In the genomic region with DNA sequence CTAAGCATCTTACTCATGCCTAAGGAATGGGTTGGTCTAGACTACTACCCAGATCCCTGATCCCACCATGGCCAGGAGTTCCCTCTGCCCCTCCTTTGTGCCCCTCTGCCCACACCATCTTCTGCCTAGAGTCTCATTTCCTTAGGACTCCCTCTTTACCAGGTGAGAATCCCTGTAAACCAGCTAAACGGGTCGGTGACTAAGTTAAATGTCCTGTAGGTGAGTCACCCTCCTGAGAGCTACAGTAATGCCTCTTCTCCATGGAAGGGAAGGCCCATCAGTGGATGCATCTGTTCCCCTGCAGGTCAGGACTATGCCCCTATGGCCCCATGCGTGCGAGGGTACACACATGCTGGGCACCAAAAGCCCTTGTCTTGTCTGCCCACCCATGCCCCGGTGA, we compare ENCODE assay signal across 24 cellular contexts. TPM values are rescaled to one million over a fixed set of nuclear protein-coding genes. Genes with fewer than 3 reads are reported as not detected.
DNase-seq lines count a peak whose midpoint lies in the region; ATAC-seq and TF ChIP-seq lines count a peak whose summit lies in the region.
"Had no signal": no experiment of that assay in that cellular context is flagged by ENCODE, and none has a peak within 500 bp of the region (broad histone marks: within the 10 kb centered on the region; RNA-seq: fewer than 3 reads in every experiment).

No MANE protein-coding gene starts in this region.

- TF ChIP-seq CTCF in HCT116 (IDR thresholded peaks at IDR 0.05 in 2 of 3, conservative IDR thresholded peaks at IDR 0.05 in 1 of 3; ENCODE audit: borderline replicate concordance in 1 of 3, insufficient read depth in 1 of 3, low read depth in 2 of 3, low read length in 2 of 3) (no peak), RWPE1 (conservative IDR thresholded peaks at IDR 0.05; ENCODE audit: low read depth) (no peak), body of pancreas (IDR thresholded peaks at IDR 0.05) (no peak)

- peaks cover 0 to 2% of the 10 kb centered on the region in 2 donors for H3K27me3 Mint-ChIP-seq in CD4-positive, alpha-beta memory T cell

- H3K9me3 ChIP-seq in HCT116 (ENCODE audit: control insufficient read depth in 1 of 2, insufficient read depth in 1 of 2, low read depth in 1 of 2, low read length in 2 of 2), result no peaks in the 10 kb centered on the region
- no peaks in the 10 kb centered on the region for H3K9me3 ChIP-seq in body of pancreas
- no peaks in the 10 kb centered on the region for H3K9me3 ChIP-seq in CD4-positive, alpha-beta memory T cell (ENCODE audit: control insufficient read depth in 1 of 2, low read length in 2 of 2)
- H3K9me3 ChIP-seq: upper lobe of left lung had no signal

- H3K4me1 ChIP-seq in HCT116 (ENCODE audit: control insufficient read depth in 1 of 2, insufficient read depth in 2 of 2, low read length in 2 of 2), result peaks cover 9 to 30% of the 10 kb centered on the region in 2 experiments
- H3K4me1 ChIP-seq in body of pancreas, result no peaks in the 10 kb centered on the region
- no peaks in the 10 kb centered on the region for H3K4me1 ChIP-seq in CD4-positive, alpha-beta memory T cell (ENCODE audit: insufficient read depth, low read length)
- H3K4me1 ChIP-seq: upper lobe of left lung had no signal

- TF ChIP-seq POLR2A in HCT116 (IDR thresholded peaks at IDR 0.05; ENCODE audit: borderline replicate concordance, extremely low read depth, insufficient read depth, insufficient read length), result no peak
- no peak for TF ChIP-seq POLR2A in body of pancreas (IDR thresholded peaks at IDR 0.05)

- H3K27me3 ChIP-seq in HCT116 (ENCODE audit: insufficient read depth, low read length) (no peaks in the 10 kb centered on the region), body of pancreas (no peaks in the 10 kb centered on the region)
- H3K27me3 ChIP-seq in CD4-positive, alpha-beta memory T cell (ENCODE audit: insufficient read depth, low read length), result no peaks in the 10 kb centered on the region
- H3K27me3 ChIP-seq: upper lobe of left lung had no signal

- no peaks in the 10 kb centered on the region for H3K36me3 Mint-ChIP-seq in CD4-positive, alpha-beta memory T cell
- H3K36me3 Mint-ChIP-seq: activated naive CD8-positive, alpha-beta T cell treated with anti-CD3 and anti-CD28 coated beads, Interleukin-2, amount 10 ng/mL, durations not matched to agents 7 days and 5 days had no signal

- H3K4me3 ChIP-seq in HCT116 (replicated peaks in 1 of 2; ENCODE audit: low read depth in 1 of 2, low read length in 2 of 2) (peak overlapping the region in 1 of 2 experiments; percentile 40; a peak in 2 of 4 replicates), body of pancreas (no peak overlapping the region)
- no peak overlapping the region for H3K4me3 ChIP-seq in CD4-positive, alpha-beta memory T cell (ENCODE audit: low read length in 2 of 2)
- H3K4me3 ChIP-seq: SK-N-MC, upper lobe of left lung had no signal

- no peak for TF ChIP-seq RAD21 in HCT116 (IDR thresholded peaks at IDR 0.05; ENCODE audit: low read depth)

- H3K36me3 ChIP-seq in HCT116 (ENCODE audit: control insufficient read depth in 1 of 2, insufficient read depth in 2 of 2, low read length in 2 of 2) (no peaks in the 10 kb centered on the region), body of pancreas (replicated peaks in 1 of 2; ENCODE audit: insufficient read depth in 1 of 2, low read depth in 2 of 2) (no peaks in the 10 kb centered on the region)
- no peaks in the 10 kb centered on the region for H3K36me3 ChIP-seq in CD4-positive, alpha-beta memory T cell (ENCODE audit: insufficient read depth, low read length)
- H3K36me3 ChIP-seq: upper lobe of left lung had no signal

- 71 to 86% methylated on average over 5 of the region's 5 CpGs for WGBS in body of pancreas, 2 donors

- DNase-seq in A172 (ENCODE audit: low spot score) (peak; percentile 30), HCT116 (ENCODE audit: low read depth, low spot score) (peak; percentile 83), RWPE1 (ENCODE audit: low spot score) (peak; percentile 94), iPS-NIHi11 (ENCODE audit: low spot score) (peak; percentile 50), AG20443 (ENCODE audit: low spot score) (no peak), body of pancreas (no peak), nucleus accumbens (lab: John Stamatoyannopoulos, UW) (no peak)
- no peak for DNase-seq in CD4-positive, alpha-beta memory T cell
- DNase-seq: activated CD4-positive, alpha-beta T cell treated with anti-CD3 and anti-CD28 coated beads, Interleukin-2, amount 50 U/mL, for 1 hour; activated CD8-positive, alpha-beta memory T cell treated with anti-CD3 and anti-CD28 coated beads, Interleukin-2, amount 50 U/mL, for 4 hours; activated naive CD8-positive, alpha-beta T cell treated with anti-CD3 and anti-CD28 coated beads, Interleukin-2, amount 10 ng/mL, durations not matched to agents 7 days and 5 days; effector CD8-positive, alpha-beta T cell; GDM1; HCEC 1CT; left colon; naive B cell; NCI-H2107; NCI-H510A; right cardiac atrium; stimulated activated CD4-positive, alpha-beta T cell treated with anti-CD3 and anti-CD28 coated beads, Interleukin-12 subunit alpha, Interleukin-12 subunit beta, amount 100 ng/mL, for 4 hours; T-helper 2 cell had no signal

- POLR2A ChIA-PET in HCT116 (lab: Charles Lee) (no interaction called here), RWPE1 (lab: Yijun Ruan, JAX; ENCODE audit: low non-redundant PET) (no interaction called here)
- POLR2A ChIA-PET in CD4-positive, alpha-beta memory T cell (lab: Charles Lee; ENCODE audit: partially characterized antibody), result no interaction called here

- intact Hi-C loops in HCT116 (cut with micrococcal nuclease), result no loop called here
- intact Hi-C loops in body of pancreas (cut with DNase I), result no loop called here
- intact Hi-C loops in CD4-positive, alpha-beta memory T cell (cut with micrococcal nuclease), result no loop called here

- peak overlapping the region; percentile 73 for H3K4me2 ChIP-seq in HCT116 (ENCODE audit: low read length)

- BruUV-seq in HCT116 (replicated peaks; lab: Mats Ljungman, UMichigan), result no TSS peak

- no peaks in the 10 kb centered on the region for H3K79me2 ChIP-seq in HCT116 (ENCODE audit: insufficient read depth, low read length)

- H3K27ac Mint-ChIP-seq in CD4-positive, alpha-beta memory T cell, result no peak overlapping the region
- H3K27ac Mint-ChIP-seq: activated naive CD8-positive, alpha-beta T cell treated with anti-CD3 and anti-CD28 coated beads, Interleukin-2, amount 10 ng/mL, durations not matched to agents 7 days and 5 days; activated T-helper 17 cell treated with anti-CD3 and anti-CD28 coated beads, Interleukin-2, amount 50 U/mL, for 72 hours; naive B cell had no signal

- no peak overlapping the region for H3K4me3 Mint-ChIP-seq in CD4-positive, alpha-beta memory T cell
- H3K4me3 Mint-ChIP-seq: activated naive CD8-positive, alpha-beta T cell treated with anti-CD3 and anti-CD28 coated beads, Interleukin-2, amount 10 ng/mL, durations not matched to agents 7 days and 5 days; activated T-helper 17 cell treated with anti-CD3 and anti-CD28 coated beads, Interleukin-2, amount 50 U/mL, for 72 hours; naive B cell had no signal

- RAD21 ChIA-PET in HCT116 (lab: Charles Lee; ENCODE audit: low non-redundant PET in 1 of 2, low total read pairs in 2 of 2, uncharacterized antibody in 2 of 2, unreplicated experiment in 2 of 2), result no interaction called here

- no peaks in the 10 kb centered on the region for H4K20me1 ChIP-seq in HCT116 (ENCODE audit: insufficient read depth)

- no peaks in the 10 kb centered on the region for H3K4me1 Mint-ChIP-seq in CD4-positive, alpha-beta memory T cell
- H3K4me1 Mint-ChIP-seq: activated naive CD8-positive, alpha-beta T cell treated with anti-CD3 and anti-CD28 coated beads, Interleukin-2, amount 10 ng/mL, durations not matched to agents 7 days and 5 days; activated T-helper 17 cell treated with anti-CD3 and anti-CD28 coated beads, Interleukin-2, amount 50 U/mL, for 72 hours; naive B cell had no signal

- CTCF ChIA-PET in HCT116 (lab: Charles Lee), result interaction anchor here (1.3 kb wide), 1 partner anchor 296 kb away, joined by 3 read pairs; no protein-coding TSS in a partner anchor
- CTCF ChIA-PET in RWPE1 (lab: Yijun Ruan, JAX), result interaction anchor here (0.6 kb wide), 1 partner anchor 52 kb away, joined by 4 read pairs; no protein-coding TSS in a partner anchor
- CTCF ChIA-PET in CD4-positive, alpha-beta memory T cell (lab: Charles Lee; ENCODE audit: partially characterized antibody), result no interaction called here

- H3K9me2 ChIP-seq in HCT116 (ENCODE audit: insufficient read depth), result no peaks in the 10 kb centered on the region

- H3K9ac ChIP-seq in HCT116 (ENCODE audit: low read length), result no peak overlapping the region

- H3K27ac ChIP-seq in HCT116 (ENCODE audit: low read depth, low read length) (no peak overlapping the region), RWPE1 (no peak overlapping the region), body of pancreas (no peak overlapping the region)
- H3K27ac ChIP-seq in CD4-positive, alpha-beta memory T cell (ENCODE audit: low read depth, low read length), result no peak overlapping the region
- H3K27ac ChIP-seq: SK-N-MC, upper lobe of left lung had no signal

- peaks cover 0 to 2% (median 0%) of the 10 kb centered on the region in 8 donors for H3K9me3 Mint-ChIP-seq in CD4-positive, alpha-beta memory T cell
- H3K9me3 Mint-ChIP-seq: activated naive CD8-positive, alpha-beta T cell treated with anti-CD3 and anti-CD28 coated beads, Interleukin-2, amount 10 ng/mL, durations not matched to agents 7 days and 5 days; activated T-helper 17 cell treated with anti-CD3 and anti-CD28 coated beads, Interleukin-2, amount 50 U/mL, for 72 hours had no signal

- no peak overlapping the region for H2AFZ ChIP-seq in HCT116 (ENCODE audit: low read depth, low read length, poor library complexity, severe bottlenecking)

- ATAC-seq in HCT116 (peak; percentile 95), body of pancreas (no peak)
- ATAC-seq: activated T-helper 17 cell treated with anti-CD3 and anti-CD28 coated beads, Interleukin-2, amount 50 U/mL, for 72 hours; left colon; right cardiac atrium had no signal

TF ChIP-seq in HCT116, 20 proteins besides CTCF, POLR2A, EP300 and RAD21 (continues in another document):
- TF ChIP-seq ZFX (IDR thresholded peaks at IDR 0.05) (no peak), MAX (IDR thresholded peaks at IDR 0.05) (peak; percentile 57), SIN3A (IDR thresholded peaks at IDR 0.05; ENCODE audit: low read depth) (no peak)

RNA-seq across cellular contexts. Expression of gene PTGR3, which starts 25.4 kb away (rescaled TPM):
- total RNA-seq in A172 (2014; rRNA removed; shearing (Covaris generic)), result 7.6 and 7.9 TPM in 2 replicates
- 25.3 TPM for total RNA-seq in HCT116 (2021; ENCODE audit: unreplicated experiment)
- 19.2 and 22.0 TPM in 2 replicates for polyA plus RNA-seq in HCT116 (2012)
- 10 to 100 TPM in 1 of 2 donors, 1 to 10 TPM in 1; 8.9 to 26.5 TPM for total RNA-seq in body of pancreas
- total RNA-seq in CD4-positive, alpha-beta memory T cell, result 10 to 100 TPM; 55.9 to 56.7 TPM
- polyA plus RNA-seq in CD4-positive, alpha-beta memory T cell, result 10 to 100 TPM; 21.0 to 29.3 TPM

RNA-seq across cellular contexts. Expression of gene TSHZ1, which starts 27.1 kb away (rescaled TPM):
- total RNA-seq in A172 (2014; rRNA removed; shearing (Covaris generic)), result 2.2 and 2.7 TPM in 2 replicates
- total RNA-seq in HCT116 (2021; ENCODE audit: unreplicated experiment) (5.7 TPM), body of pancreas (10 to 100 TPM in 1 of 2 donors, 1 to 10 TPM in 1; 8.3 to 11.2 TPM)
- 4.2 and 4.6 TPM in 2 replicates for polyA plus RNA-seq in HCT116 (2012)
- 10 to 100 TPM; 30.1 to 32.0 TPM for total RNA-seq in CD4-positive, alpha-beta memory T cell
- polyA plus RNA-seq in CD4-positive, alpha-beta memory T cell, result 1 to 10 TPM in 1 of 2 donors, under 1 TPM in 1; 0.84 to 6.5 TPM

Comparison
In these comparisons a context has a peak if more than half of its experiments do, and no peak if none do; other contexts are left out.
1. DNase-seq: peak in A172 (single experiment), HCT116 (single experiment), RWPE1 (single experiment) and iPS-NIHi11 (single experiment); none in AG20443 (single experiment), body of pancreas (0 of 4), CD4-positive, alpha-beta memory T cell (0 of 5) and nucleus accumbens (0 of 56).